ENCODE assay signal across 7 cellular contexts in genomic region chr6:168171202-168171601, GRCh38.
DNase-seq lines count a peak whose midpoint lies in the region; FAIRE-seq and TF ChIP-seq lines count a peak whose summit lies in the region.
"Not testable (repeated sequence)": the region's sequence is repeated elsewhere in the genome, so short reads cannot be mapped to it uniquely, and the experiment has no call there.

No MANE protein-coding gene starts in this region.

- not testable (repeated sequence) for H3K4me1 ChIP-seq in H9 (ENCODE audit: insufficient read depth, low read length); H1 (replicated peaks in 1 of 4; ENCODE audit: control insufficient read depth in 3 of 4, insufficient read depth in 4 of 4, low read length in 3 of 4)
- H3K4me1 ChIP-seq in iPS-18a (ENCODE audit: control insufficient read depth, low read depth, low read length) (peaks cover 18% of the 10 kb centered on the region), transverse colon (peaks cover 0 to 27% (median 18%) of the 10 kb centered on the region in 4 donors)

- H4K5ac ChIP-seq in H9 (ENCODE audit: insufficient read length, low read depth, low read length): not testable (repeated sequence)
- H4K5ac ChIP-seq in H1 (ENCODE audit: insufficient read length, low read depth, low read length): peak overlapping the region; percentile 80

- peak overlapping the region; percentile 56 for H4K91ac ChIP-seq in H9 (ENCODE audit: insufficient read length, low read depth, low read length)
- H4K91ac ChIP-seq in H1 (replicated peaks; ENCODE audit: insufficient read length, low read length): not testable (repeated sequence)

- FAIRE-seq in H1 (lab: Jason Lieb, UNC): not testable (repeated sequence)

- H2BK120ac ChIP-seq in H9 (ENCODE audit: low read depth, low read length, poor library complexity, severe bottlenecking) (peak overlapping the region; percentile 100), H1 (replicated peaks; ENCODE audit: low read depth, low read length) (peak overlapping the region; percentile 13)

- H3K4me3 ChIP-seq in H1 (ENCODE audit: extremely low read depth in 1 of 4, insufficient read depth in 2 of 4, low read depth in 3 of 4, low read length in 4 of 4); iPS-18a (ENCODE audit: low read length); transverse colon: not testable (repeated sequence)

- not testable (repeated sequence) for H4K8ac ChIP-seq in H9 (replicated peaks; ENCODE audit: insufficient read length, low read depth, low read length); H1 (ENCODE audit: extremely low read depth, insufficient read depth, low read length)

- not testable (repeated sequence) for H3K4me3 Mint-ChIP-seq in H9; activated naive CD4-positive, alpha-beta T cell treated with anti-CD3 and anti-CD28 coated beads, Interleukin-2, amount 50 U/mL, for 24 hours; mesothelial cell of epicardium

- not testable (repeated sequence) for H3K4ac ChIP-seq in H9 (ENCODE audit: low read depth, low read length); H1 (replicated peaks; ENCODE audit: insufficient read length, low read depth, low read length)

- H3K56ac ChIP-seq in H9 (ENCODE audit: insufficient read length, low read depth, low read length); H1 (replicated peaks; ENCODE audit: insufficient read length, low read depth, low read length): not testable (repeated sequence)

- H2BK12ac ChIP-seq in H9 (ENCODE audit: insufficient read length, low read depth, low read length) (peak overlapping the region; percentile 99), H1 (ENCODE audit: low read depth, low read length) (peak overlapping the region; percentile 86)

- not testable (repeated sequence) for H3K9me3 ChIP-seq in H9 (ENCODE audit: control insufficient read depth, low read depth, low read length); H1 (ENCODE audit: insufficient read depth in 2 of 2, low read depth in 1 of 2, low read length in 1 of 2); iPS-18a (ENCODE audit: control insufficient read depth, low read depth, low read length); transverse colon

- H2BK5ac ChIP-seq in H9 (ENCODE audit: insufficient read length, low read length): not testable (repeated sequence)
- H2BK5ac ChIP-seq in H1 (ENCODE audit: low read depth, low read length): peak overlapping the region; percentile 74; the same call in 1 of the 2 replicates

- H3K14ac ChIP-seq in H9 (ENCODE audit: insufficient read depth, low read length); H1 (ENCODE audit: insufficient read length): not testable (repeated sequence)

- not testable (repeated sequence) for H4K20me1 ChIP-seq in H9 (ENCODE audit: control insufficient read depth, insufficient read depth, insufficient read length); H1 (replicated peaks in 1 of 2; ENCODE audit: control insufficient read depth in 1 of 2, insufficient read depth in 2 of 2, low read length in 2 of 2)

- H2BK20ac ChIP-seq in H9 (ENCODE audit: low read depth, low read length, poor library complexity, severe bottlenecking): peak overlapping the region; percentile 90
- 0 out of 2 replicates have a peak overlapping the region, but pooled peaks have one; percentile 40 for H2BK20ac ChIP-seq in H1 (ENCODE audit: low read length)

- H3K23ac ChIP-seq in H9 (ENCODE audit: insufficient read length, low read depth, low read length); H1 (ENCODE audit: insufficient read length): not testable (repeated sequence)

- H3K4me1 Mint-ChIP-seq in H9 (peaks cover 46 to 49% of the 10 kb centered on the region in 2 experiments), mesothelial cell of epicardium (peaks cover 28% of the 10 kb centered on the region)
- not testable (repeated sequence) for H3K4me1 Mint-ChIP-seq in activated naive CD4-positive, alpha-beta T cell treated with anti-CD3 and anti-CD28 coated beads, Interleukin-2, amount 50 U/mL, for 24 hours

- peaks cover 0 to 10% (median 0%) of the 10 kb centered on the region in 3 experiments; a peak in 4 of 7 replicates for H3K36me3 Mint-ChIP-seq in H9 (ENCODE audit: insufficient read depth in 1 of 3, low read depth in 3 of 3)
- H3K36me3 Mint-ChIP-seq in activated naive CD4-positive, alpha-beta T cell treated with anti-CD3 and anti-CD28 coated beads, Interleukin-2, amount 50 U/mL, for 24 hours; mesothelial cell of epicardium: not testable (repeated sequence)

- H3K27me3 Mint-ChIP-seq in H9 (ENCODE audit: low read depth); activated naive CD4-positive, alpha-beta T cell treated with anti-CD3 and anti-CD28 coated beads, Interleukin-2, amount 50 U/mL, for 24 hours; mesothelial cell of epicardium (ENCODE audit: low read depth): not testable (repeated sequence)

- H3K27ac Mint-ChIP-seq in H9 (peak overlapping the region; percentile 89 to 98 (median 98)), mesothelial cell of epicardium (peak overlapping the region; percentile 64)
- H3K27ac Mint-ChIP-seq in activated naive CD4-positive, alpha-beta T cell treated with anti-CD3 and anti-CD28 coated beads, Interleukin-2, amount 50 U/mL, for 24 hours: peak overlapping the region; percentile 42

- not testable (repeated sequence) for H3K79me2 ChIP-seq in H9 (ENCODE audit: insufficient read depth, low read length); H1 (ENCODE audit: control insufficient read depth in 1 of 2, insufficient read depth in 2 of 2, low read length in 2 of 2)

- intact Hi-C loops in transverse colon (cut with DNase I; ENCODE audit: low total_unique reads): not testable (repeated sequence)

- H2AFZ ChIP-seq in H9 (ENCODE audit: low read length); H1 (ENCODE audit: low read length): not testable (repeated sequence)

- not testable (repeated sequence) for TF ChIP-seq CTCF in H9 (conservative IDR thresholded peaks at IDR 0.05); VCaP (conservative IDR thresholded peaks at IDR 0.05); H1 (IDR thresholded peaks at IDR 0.05; ENCODE audit: control extremely low read depth in 1 of 3, insufficient read depth in 1 of 3, low read depth in 1 of 3, low read length in 3 of 3); mesothelial cell of epicardium (IDR thresholded peaks at IDR 0.05; ENCODE audit: unreplicated experiment); transverse colon (IDR thresholded peaks at IDR 0.05)

- DNase-seq in H9; H1 (ENCODE audit: low read depth in 1 of 2, low spot score in 2 of 2); mesothelial cell of epicardium (ENCODE audit: low spot score in 2 of 2, unreplicated experiment in 2 of 2); transverse colon: not testable (repeated sequence)

- WGBS in H9 (ENCODE audit: extremely low coverage, insufficient read length, low lambda C conversion rate): no CpG with 5 or more reads among the region's 11 CpGs
- WGBS in H1 (ENCODE audit: extremely low coverage in 1 of 2, insufficient coverage in 1 of 2, insufficient read length in 1 of 2, insufficient replicate concordance in 2 of 2, low coverage in 1 of 2, low lambda C conversion rate in 2 of 2, missing lambda C conversion rate in 1 of 2), 2 experiments: 72% methylated on average over 11 of the region's 11 CpGs; no CpG with 5 or more reads in 1 of the 2 experiments
- WGBS in transverse colon (ENCODE audit: low coverage in 1 of 2), 2 donors: 59 to 74% methylated on average over 5 to 11 of the region's 11 CpGs

- TF ChIP-seq RAD21 in H1 (IDR thresholded peaks at IDR 0.05 in 1 of 2, conservative IDR thresholded peaks at IDR 0.05 in 1 of 2; ENCODE audit: low read depth in 2 of 2, low read length in 2 of 2): not testable (repeated sequence)

- CTCF ChIA-PET in H1 (lab: Charles Lee; ENCODE audit: partially characterized antibody): interaction anchor here (0.7 to 1.5 kb wide), 2 partner anchors 185 to 188 kb away, joined by 3 read pairs; no protein-coding TSS in a partner anchor

- not testable (repeated sequence) for H3K36me3 ChIP-seq in H1 (ENCODE audit: control insufficient read depth in 2 of 4, insufficient read depth in 4 of 4, low read length in 3 of 4); iPS-18a (ENCODE audit: control insufficient read depth, low read depth, low read length); transverse colon

- not testable (repeated sequence) for H3K27ac ChIP-seq in H9 (ENCODE audit: insufficient read length, low read depth, low read length)
- H3K27ac ChIP-seq in VCaP (peak overlapping the region; percentile 74), H1 (ENCODE audit: low read depth, low read length) (peak overlapping the region; percentile 71; the same call in 1 of the 2 replicates), iPS-18a (ENCODE audit: low read length) (peak overlapping the region; percentile 92), transverse colon (peak overlapping the region; percentile 59 to 83 (median 71))

- not testable (repeated sequence) for TF ChIP-seq EP300 in H1 (IDR thresholded peaks at IDR 0.05; ENCODE audit: borderline replicate concordance in 1 of 2, low read depth in 2 of 2, low read length in 2 of 2); transverse colon (IDR thresholded peaks at IDR 0.05; ENCODE audit: low read depth)

- H3T11ph ChIP-seq in H9 (ENCODE audit: low read length): not testable (repeated sequence)

- POLR2A ChIA-PET in H1 (lab: Charles Lee; ENCODE audit: partially characterized antibody): not testable (repeated sequence)

- H3K9me3 Mint-ChIP-seq in H9; activated naive CD4-positive, alpha-beta T cell treated with anti-CD3 and anti-CD28 coated beads, Interleukin-2, amount 50 U/mL, for 24 hours; mesothelial cell of epicardium: not testable (repeated sequence)

- not testable (repeated sequence) for H3K79me1 ChIP-seq in H9 (ENCODE audit: insufficient read depth, low read depth, low read length, poor library complexity, severe bottlenecking); H1 (ENCODE audit: low read depth, low read length)

- in situ Hi-C loops in transverse colon (cut with MboI; ENCODE audit: low pct_ligation_motif_present in 1 of 4, low pct_unique_long_range_greater_than_20kb in 1 of 4, low sequenced_read_pairs in 3 of 4): loop anchor here in 1 of 4 donors (25.0 kb wide), 1 partner anchor 716 kb away; no protein-coding TSS in a partner anchor

- not testable (repeated sequence) for H3K4me2 ChIP-seq in H9 (ENCODE audit: insufficient read depth, insufficient read length, low read length)
- H3K4me2 ChIP-seq in H1 (ENCODE audit: insufficient read depth in 1 of 2, low read depth in 2 of 2, low read length in 2 of 2): peak overlapping the region in 1 of 2 experiments; percentile 1; a peak in 1 of 4 replicates

- H2BK15ac ChIP-seq in H9 (ENCODE audit: low read depth, low read length); H1 (ENCODE audit: low read length): not testable (repeated sequence)

- not testable (repeated sequence) for H3K27me3 ChIP-seq in H9 (ENCODE audit: insufficient read depth, low read length); H1 (replicated peaks in 1 of 4; ENCODE audit: control insufficient read depth in 3 of 4, extremely low read depth in 1 of 4, insufficient read depth in 3 of 4, low read length in 3 of 4); iPS-18a (ENCODE audit: control insufficient read depth, insufficient read depth, low read length); transverse colon

- TF ChIP-seq POLR2A in H1 (IDR thresholded peaks at IDR 0.05; ENCODE audit: control extremely low read depth in 1 of 2, low read depth in 2 of 2, low read length in 2 of 2); transverse colon (IDR thresholded peaks at IDR 0.05): not testable (repeated sequence)

- not testable (repeated sequence) for H3K9ac ChIP-seq in H9 (ENCODE audit: extremely low read depth, insufficient read length, low read length); H1 (replicated peaks in 1 of 4; ENCODE audit: extremely low read depth in 1 of 4, low read depth in 3 of 4, low read length in 3 of 4)
- H3K9ac ChIP-seq in iPS-18a (ENCODE audit: low read length): peak overlapping the region; percentile 53

- not testable (repeated sequence) for H3K23me2 ChIP-seq in H9 (ENCODE audit: insufficient read length, low read depth, low read length, poor library complexity, severe bottlenecking); H1 (ENCODE audit: low read depth, low read length)

- peak overlapping the region; percentile 84 for H3K18ac ChIP-seq in H9 (ENCODE audit: insufficient read length, low read depth, low read length)
- peak overlapping the region; percentile 65; the same call in 1 of the 2 replicates for H3K18ac ChIP-seq in H1 (ENCODE audit: extremely low read depth, low read length)

- not testable (repeated sequence) for H2AK5ac ChIP-seq in H9 (ENCODE audit: insufficient read length, low read length); H1 (ENCODE audit: low read depth, low read length)

Comparison
In these comparisons a context has a peak if more than half of its experiments do, and no peak if none do; other contexts are left out.
1. H3K27ac Mint-ChIP-seq: peak in every context shown above with its lines; median percentile 98 in H9; 64 in mesothelial cell of epicardium; 42 in activated naive CD4-positive, alpha-beta T cell treated with anti-CD3 and anti-CD28 coated beads, Interleukin-2, amount 50 U/mL, for 24 hours.